Comparison of ENCODE assay signal across 34 cellular contexts in the genomic region with DNA sequence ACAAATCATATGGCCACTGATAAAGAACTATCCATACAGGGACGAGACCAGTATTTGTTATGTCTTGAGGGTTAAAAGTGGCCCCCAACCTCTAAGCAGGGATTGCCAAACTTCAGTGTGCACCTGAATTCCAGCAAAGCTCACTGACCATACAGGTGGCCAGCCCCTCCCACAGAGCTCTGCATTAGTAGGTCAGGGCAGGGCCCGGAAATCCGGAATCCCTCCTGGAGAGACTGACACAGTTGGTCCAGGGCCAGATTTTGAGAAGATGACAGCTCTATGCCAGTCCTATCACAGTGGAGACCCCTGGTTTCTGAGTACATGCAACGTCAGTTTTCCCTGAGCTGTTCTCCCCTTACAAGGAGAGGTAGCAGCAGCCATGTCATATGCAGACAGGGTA. TPM values are rescaled to one million over a fixed set of nuclear protein-coding genes. Genes with fewer than 3 reads are reported as not detected.
"Had no signal": no experiment of that assay in that cellular context is flagged by ENCODE, and none has a peak within 500 bp of the region (broad histone marks: within the 10 kb centered on the region; RNA-seq: fewer than 3 reads in every experiment).

No MANE protein-coding gene starts in this region.

- ATAC-seq: activated CD4-positive, alpha-beta T cell treated with anti-CD3 and anti-CD28 coated beads for 36 hours; activated CD8-positive, alpha-beta memory T cell treated with anti-CD3 and anti-CD28 coated beads, Interleukin-2, amount 10 ng/mL, durations not matched to agents 7 days and 5 days; activated CD8-positive, alpha-beta T cell treated with anti-CD3 and anti-CD28 coated beads, Interleukin-2, amount 10 ng/mL, durations not matched to agents 7 days and 5 days; activated T-cell treated with anti-CD3 and anti-CD28 coated beads, Interleukin-2, amount 50 U/mL, for 72 hours; heart right ventricle; pancreas; psoas muscle; stimulated activated naive B cell treated with anti-CD40 and anti-IgM and Interleukin-4, amounts not matched to agents 10 μg/mL and 1 μg/mL and 100 μg/mL, for 72 hours had no signal

- H3K27ac ChIP-seq: adrenal gland, ascending aorta, epithelial cell of prostate, heart right ventricle, left ventricle myocardium inferior, pancreas, psoas muscle, tibial nerve had no signal

- DNase-seq: activated B cell treated with CpG ODN at 0.5 μM for 24 hours; activated CD4-positive, alpha-beta T cell treated with anti-CD3 and anti-CD28 coated beads for 36 hours; activated CD8-positive, alpha-beta memory T cell treated with anti-CD3 and anti-CD28 coated beads, Interleukin-2, amount 10 ng/mL, durations not matched to agents 7 days and 5 days; activated CD8-positive, alpha-beta T cell treated with anti-CD3 and anti-CD28 coated beads, Interleukin-2, amount 10 ng/mL, durations not matched to agents 7 days and 5 days; activated naive CD4-positive, alpha-beta T cell treated with Interleukin-2 at 50 U/mL for 16 hours; activated naive CD8-positive, alpha-beta T cell treated with anti-CD3 and anti-CD28 coated beads for 36 hours; activated T-cell treated with anti-CD3 and anti-CD28 coated beads, Interleukin-2, amount 50 U/mL, for 72 hours; caudate nucleus; dermis blood vessel endothelial cell; effector CD4-positive, alpha-beta T cell; esophagus squamous epithelium; foreskin melanocyte; heart right ventricle; kidney glomerular epithelial cell; left ventricle myocardium inferior; mesendoderm; naive B cell; nephron progenitor cell; nucleus accumbens; psoas muscle; stimulated activated CD4-positive, alpha-beta T cell treated with anti-CD3 and anti-CD28 coated beads, Interleukin-15, amount 100 ng/mL, for 24 hours; stimulated activated CD4-positive, alpha-beta T cell treated with anti-CD3 and anti-CD28 coated beads, Interleukin-2, amount 100 ng/mL, for 24 hours; stimulated activated naive B cell treated with anti-CD40 and anti-IgM and Interleukin-4, amounts not matched to agents 10 μg/mL and 1 μg/mL and 100 μg/mL, for 72 hours; T-helper 1 cell had no signal

- H3K36me3 ChIP-seq: pancreas had no signal

- FAIRE-seq: pancreas had no signal

- H3K9me3 ChIP-seq: adrenal gland, ascending aorta, esophagus squamous epithelium, heart right ventricle, left ventricle myocardium inferior, pancreas, psoas muscle, tibial nerve had no signal

- H3K27me3 ChIP-seq: adrenal gland, ascending aorta, esophagus squamous epithelium, heart right ventricle, pancreas, tibial nerve had no signal

- H3K4me2 ChIP-seq: smooth muscle cell had no signal

- H3K4me3 ChIP-seq: adrenal gland, ascending aorta, esophagus squamous epithelium, heart right ventricle, left ventricle myocardium inferior, lung, pancreas, psoas muscle, smooth muscle cell, tibial nerve had no signal

RNA-seq across cellular contexts. Expression of a gene that starts 38.1 kb away (rescaled TPM):
- total RNA-seq: dermis blood vessel endothelial cell, glomerular endothelial cell, smooth muscle cell, temporal lobe, urinary bladder had no signal
